22 cellular contexts compared by ENCODE assay signal in genomic region chr3:113002033-113002432, GRCh38. TPM values are rescaled to one million over a fixed set of nuclear protein-coding genes. Genes with fewer than 3 reads are reported as not detected.
DNase-seq lines count a peak whose midpoint lies in the region; ATAC-seq lines count a peak whose summit lies in the region.
"Had no signal": no experiment of that assay in that cellular context is flagged by ENCODE, and none has a peak within 500 bp of the region (broad histone marks: within the 10 kb centered on the region; RNA-seq: fewer than 3 reads in every experiment).

No MANE protein-coding gene starts in this region.

- peak overlapping the region; percentile 79 for H3K27ac Mint-ChIP-seq in activated naive CD4-positive, alpha-beta T cell treated with anti-CD3 and anti-CD28 coated beads, Interleukin-2, amount 50 U/mL, for 24 hours
- H3K27ac Mint-ChIP-seq in activated naive CD4-positive, alpha-beta T cell treated with anti-CD3 and anti-CD28 coated beads, Interleukin-2, amount 50 U/mL, for 72 hours: peak overlapping the region in 1 of 2 donors; percentile 84
- H3K27ac Mint-ChIP-seq in activated CD4-positive, alpha-beta memory T cell treated with anti-CD3 and anti-CD28 coated beads for 36 hours: peak overlapping the region; percentile 84
- H3K27ac Mint-ChIP-seq in effector memory CD8-positive, alpha-beta T cell: peak overlapping the region; percentile 77 to 78
- H3K27ac Mint-ChIP-seq in stimulated activated effector memory CD8-positive, alpha-beta T cell treated with anti-CD3 and anti-CD28 coated beads, Interleukin-12 subunit alpha, Interleukin-12 subunit beta, amount 100 ng/mL, for 72 hours: peak overlapping the region; percentile 81

- H3K27me3 Mint-ChIP-seq in activated naive CD4-positive, alpha-beta T cell treated with anti-CD3 and anti-CD28 coated beads, Interleukin-2, amount 50 U/mL, for 24 hours: no peaks in the 10 kb centered on the region
- no peaks in the 10 kb centered on the region for H3K27me3 Mint-ChIP-seq in activated CD4-positive, alpha-beta memory T cell treated with anti-CD3 and anti-CD28 coated beads for 36 hours
- H3K27me3 Mint-ChIP-seq in effector memory CD8-positive, alpha-beta T cell: no peaks in the 10 kb centered on the region

- POLR2A ChIA-PET in activated CD4-positive, alpha-beta memory T cell treated with anti-CD3 and anti-CD28 coated beads for 36 hours (lab: Charles Lee): interaction anchor here (1.4 to 2.2 kb wide), 2 partner anchors 11 to 16 kb away, joined by 5 to 8 read pairs; partner anchors contain the start of gene GTPBP8

- CTCF ChIA-PET in activated CD4-positive, alpha-beta memory T cell treated with anti-CD3 and anti-CD28 coated beads for 36 hours (lab: Charles Lee): interaction anchor here (0.8 to 3.3 kb wide), 6 partner anchors 10 to 359 kb away, joined by 3 to 13 read pairs (median 3); partner anchors contain the start of gene GTPBP8

- ATAC-seq in activated naive CD4-positive, alpha-beta T cell treated with anti-CD3 and anti-CD28 coated beads, Interleukin-2, amount 50 U/mL, for 72 hours: no peak
- ATAC-seq in effector memory CD8-positive, alpha-beta T cell (replicated peaks): no peak
- no peak for ATAC-seq in stimulated activated effector memory CD8-positive, alpha-beta T cell treated with anti-CD3 and anti-CD28 coated beads, Interleukin-12 subunit alpha, Interleukin-12 subunit beta, amount 100 ng/mL, for 72 hours
- no peak for ATAC-seq in HG02759 (IDR thresholded peaks at IDR 0.05; ENCODE audit: unreplicated experiment)
- ATAC-seq in HG03432 (IDR thresholded peaks at IDR 0.05; ENCODE audit: unreplicated experiment): no peak
- no peak for ATAC-seq in left ventricle myocardium superior
- ATAC-seq: left colon had no signal

- intact Hi-C loops in activated CD4-positive, alpha-beta memory T cell treated with anti-CD3 and anti-CD28 coated beads for 36 hours (cut with micrococcal nuclease): loop anchor here (10.0 kb wide), 1 partner anchor 647 kb away; no protein-coding TSS in a partner anchor
- intact Hi-C loops in left ventricle myocardium superior (cut with micrococcal nuclease): no loop called here

- H3K9me3 Mint-ChIP-seq in activated naive CD4-positive, alpha-beta T cell treated with anti-CD3 and anti-CD28 coated beads, Interleukin-2, amount 50 U/mL, for 24 hours: no peaks in the 10 kb centered on the region
- no peaks in the 10 kb centered on the region for H3K9me3 Mint-ChIP-seq in activated naive CD4-positive, alpha-beta T cell treated with anti-CD3 and anti-CD28 coated beads, Interleukin-2, amount 50 U/mL, for 72 hours
- no peaks in the 10 kb centered on the region for H3K9me3 Mint-ChIP-seq in activated CD4-positive, alpha-beta memory T cell treated with anti-CD3 and anti-CD28 coated beads for 36 hours
- no peaks in the 10 kb centered on the region for H3K9me3 Mint-ChIP-seq in effector memory CD8-positive, alpha-beta T cell
- no peaks in the 10 kb centered on the region for H3K9me3 Mint-ChIP-seq in stimulated activated effector memory CD8-positive, alpha-beta T cell treated with anti-CD3 and anti-CD28 coated beads, Interleukin-12 subunit alpha, Interleukin-12 subunit beta, amount 100 ng/mL, for 72 hours

- no peak for DNase-seq in activated naive CD4-positive, alpha-beta T cell treated with anti-CD3 and anti-CD28 coated beads, Interleukin-2, amount 50 U/mL, for 72 hours (ENCODE audit: low spot score in 2 of 2)
- DNase-seq in activated CD4-positive, alpha-beta memory T cell treated with anti-CD3 and anti-CD28 coated beads for 36 hours: no peak
- no peak for DNase-seq in effector memory CD8-positive, alpha-beta T cell
- DNase-seq in stimulated activated effector memory CD8-positive, alpha-beta T cell treated with anti-CD3 and anti-CD28 coated beads, Interleukin-12 subunit alpha, Interleukin-12 subunit beta, amount 100 ng/mL, for 72 hours (ENCODE audit: low spot score in 2 of 2): no peak
- no peak for DNase-seq in left ventricle myocardium superior
- DNase-seq: activated effector memory CD4-positive, alpha-beta T cell treated with Interleukin-2 at 50 U/mL for 16 hours; COR-L47; DMS79 treated with DMSO at 0.1 percent for 48 hours; left colon; MG63; NCI-H1436 treated with DMSO at 0.1 percent for 48 hours; NCI-H2171; NCI-H69; SHP77; small intestine; stomach; trophoblast cell had no signal

- H3K36me3 Mint-ChIP-seq in activated naive CD4-positive, alpha-beta T cell treated with anti-CD3 and anti-CD28 coated beads, Interleukin-2, amount 50 U/mL, for 24 hours: peaks cover 42% of the 10 kb centered on the region
- H3K36me3 Mint-ChIP-seq in activated naive CD4-positive, alpha-beta T cell treated with anti-CD3 and anti-CD28 coated beads, Interleukin-2, amount 50 U/mL, for 72 hours: peaks cover 17 to 62% of the 10 kb centered on the region in 2 donors
- H3K36me3 Mint-ChIP-seq in activated CD4-positive, alpha-beta memory T cell treated with anti-CD3 and anti-CD28 coated beads for 36 hours: peaks cover 57% of the 10 kb centered on the region
- H3K36me3 Mint-ChIP-seq in effector memory CD8-positive, alpha-beta T cell (ENCODE audit: insufficient read depth): peaks cover 42% of the 10 kb centered on the region
- peaks cover 99% of the 10 kb centered on the region for H3K36me3 Mint-ChIP-seq in stimulated activated effector memory CD8-positive, alpha-beta T cell treated with anti-CD3 and anti-CD28 coated beads, Interleukin-12 subunit alpha, Interleukin-12 subunit beta, amount 100 ng/mL, for 72 hours

- no peak overlapping the region for H3K4me3 Mint-ChIP-seq in activated naive CD4-positive, alpha-beta T cell treated with anti-CD3 and anti-CD28 coated beads, Interleukin-2, amount 50 U/mL, for 24 hours
- no peak overlapping the region for H3K4me3 Mint-ChIP-seq in activated CD4-positive, alpha-beta memory T cell treated with anti-CD3 and anti-CD28 coated beads for 36 hours
- no peak overlapping the region for H3K4me3 Mint-ChIP-seq in effector memory CD8-positive, alpha-beta T cell
- H3K4me3 Mint-ChIP-seq in stimulated activated effector memory CD8-positive, alpha-beta T cell treated with anti-CD3 and anti-CD28 coated beads, Interleukin-12 subunit alpha, Interleukin-12 subunit beta, amount 100 ng/mL, for 72 hours: no peak overlapping the region

- H3K4me1 Mint-ChIP-seq in activated naive CD4-positive, alpha-beta T cell treated with anti-CD3 and anti-CD28 coated beads, Interleukin-2, amount 50 U/mL, for 24 hours: peaks cover 85% of the 10 kb centered on the region
- peaks cover 62% of the 10 kb centered on the region for H3K4me1 Mint-ChIP-seq in activated CD4-positive, alpha-beta memory T cell treated with anti-CD3 and anti-CD28 coated beads for 36 hours (ENCODE audit: low read depth)
- peaks cover 25 to 45% of the 10 kb centered on the region in 2 donors for H3K4me1 Mint-ChIP-seq in effector memory CD8-positive, alpha-beta T cell (ENCODE audit: low read depth in 2 of 2)
- H3K4me1 Mint-ChIP-seq in stimulated activated effector memory CD8-positive, alpha-beta T cell treated with anti-CD3 and anti-CD28 coated beads, Interleukin-12 subunit alpha, Interleukin-12 subunit beta, amount 100 ng/mL, for 72 hours: peaks cover 44% of the 10 kb centered on the region

RNA-seq across cellular contexts. Expression of gene GTPBP8, which starts 11.2 kb away (rescaled TPM):
- total RNA-seq in activated naive CD4-positive, alpha-beta T cell treated with anti-CD3 and anti-CD28 coated beads, Interleukin-2, amount 50 U/mL, for 72 hours: 10 to 100 TPM; 21.6 to 30.8 TPM
- total RNA-seq in activated CD4-positive, alpha-beta memory T cell treated with anti-CD3 and anti-CD28 coated beads for 36 hours: 10 to 100 TPM; 34.7 to 35.7 TPM
- 34.6 TPM for total RNA-seq in left ventricle myocardium superior

RNA-seq across cellular contexts. Expression of gene CD200R1, which starts 27.1 kb away (rescaled TPM):
- 1 to 10 TPM; 2.4 to 3.5 TPM for total RNA-seq in activated naive CD4-positive, alpha-beta T cell treated with anti-CD3 and anti-CD28 coated beads, Interleukin-2, amount 50 U/mL, for 72 hours
- total RNA-seq in activated CD4-positive, alpha-beta memory T cell treated with anti-CD3 and anti-CD28 coated beads for 36 hours: 1 to 10 TPM; 4.1 to 4.4 TPM
- 0.87 TPM for total RNA-seq in left ventricle myocardium superior
- total RNA-seq: chondrocyte, pulmonary artery endothelial cell had no signal
